Comparison of ENCODE assay signal across 1 cellular context in genomic region chr6:116404706-116405105, GRCh38.
TF ChIP-seq lines count a peak whose summit lies in the region.

No MANE protein-coding gene starts in this region.

TF ChIP-seq in WTC11, 78 proteins besides CTCF, POLR2A, EP300 and RAD21 (continued from another document):
- no peak for TF ChIP-seq AR (CRISPR knock-in tag; IDR thresholded peaks at IDR 0.05)
- TF ChIP-seq HMGXB4 (CRISPR knock-in tag; IDR thresholded peaks at IDR 0.05), result no peak
- TF ChIP-seq ZNF425 (CRISPR knock-in tag; conservative IDR thresholded peaks at IDR 0.05), result no peak
- no peak for TF ChIP-seq ZBTB21 (CRISPR knock-in tag; IDR thresholded peaks at IDR 0.05; ENCODE audit: borderline replicate concordance)
- TF ChIP-seq ATF3 (CRISPR knock-in tag; conservative IDR thresholded peaks at IDR 0.05), result no peak
- TF ChIP-seq PRDM15 (CRISPR knock-in tag; IDR thresholded peaks at IDR 0.05), result no peak
- TF ChIP-seq, protein P1, sequence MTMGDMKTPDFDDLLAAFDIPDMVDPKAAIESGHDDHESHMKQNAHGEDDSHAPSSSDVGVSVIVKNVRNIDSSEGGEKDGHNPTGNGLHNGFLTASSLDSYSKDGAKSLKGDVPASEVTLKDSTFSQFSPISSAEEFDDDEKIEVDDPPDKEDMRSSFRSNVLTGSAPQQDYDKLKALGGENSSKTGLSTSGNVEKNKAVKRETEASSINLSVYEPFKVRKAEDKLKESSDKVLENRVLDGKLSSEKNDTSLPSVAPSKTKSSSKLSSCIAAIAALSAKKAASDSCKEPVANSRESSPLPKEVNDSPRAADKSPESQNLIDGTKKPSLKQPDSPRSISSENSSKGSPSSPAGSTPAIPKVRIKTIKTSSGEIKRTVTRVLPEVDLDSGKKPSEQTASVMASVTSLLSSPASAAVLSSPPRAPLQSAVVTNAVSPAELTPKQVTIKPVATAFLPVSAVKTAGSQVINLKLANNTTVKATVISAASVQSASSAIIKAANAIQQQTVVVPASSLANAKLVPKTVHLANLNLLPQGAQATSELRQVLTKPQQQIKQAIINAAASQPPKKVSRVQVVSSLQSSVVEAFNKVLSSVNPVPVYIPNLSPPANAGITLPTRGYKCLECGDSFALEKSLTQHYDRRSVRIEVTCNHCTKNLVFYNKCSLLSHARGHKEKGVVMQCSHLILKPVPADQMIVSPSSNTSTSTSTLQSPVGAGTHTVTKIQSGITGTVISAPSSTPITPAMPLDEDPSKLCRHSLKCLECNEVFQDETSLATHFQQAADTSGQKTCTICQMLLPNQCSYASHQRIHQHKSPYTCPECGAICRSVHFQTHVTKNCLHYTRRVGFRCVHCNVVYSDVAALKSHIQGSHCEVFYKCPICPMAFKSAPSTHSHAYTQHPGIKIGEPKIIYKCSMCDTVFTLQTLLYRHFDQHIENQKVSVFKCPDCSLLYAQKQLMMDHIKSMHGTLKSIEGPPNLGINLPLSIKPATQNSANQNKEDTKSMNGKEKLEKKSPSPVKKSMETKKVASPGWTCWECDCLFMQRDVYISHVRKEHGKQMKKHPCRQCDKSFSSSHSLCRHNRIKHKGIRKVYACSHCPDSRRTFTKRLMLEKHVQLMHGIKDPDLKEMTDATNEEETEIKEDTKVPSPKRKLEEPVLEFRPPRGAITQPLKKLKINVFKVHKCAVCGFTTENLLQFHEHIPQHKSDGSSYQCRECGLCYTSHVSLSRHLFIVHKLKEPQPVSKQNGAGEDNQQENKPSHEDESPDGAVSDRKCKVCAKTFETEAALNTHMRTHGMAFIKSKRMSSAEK (CRISPR knock-in tag; IDR thresholded peaks at IDR 0.05; ENCODE audit: borderline replicate concordance), result no peak
- no peak for TF ChIP-seq TEAD4 (CRISPR knock-in tag; IDR thresholded peaks at IDR 0.05)
- TF ChIP-seq, protein P2, sequence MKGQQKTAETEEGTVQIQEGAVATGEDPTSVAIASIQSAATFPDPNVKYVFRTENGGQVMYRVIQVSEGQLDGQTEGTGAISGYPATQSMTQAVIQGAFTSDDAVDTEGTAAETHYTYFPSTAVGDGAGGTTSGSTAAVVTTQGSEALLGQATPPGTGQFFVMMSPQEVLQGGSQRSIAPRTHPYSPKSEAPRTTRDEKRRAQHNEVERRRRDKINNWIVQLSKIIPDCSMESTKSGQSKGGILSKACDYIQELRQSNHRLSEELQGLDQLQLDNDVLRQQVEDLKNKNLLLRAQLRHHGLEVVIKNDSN (CRISPR knock-in tag; IDR thresholded peaks at IDR 0.05), result no peak
